ENCODE assay signal across 8 cellular contexts in genomic region chr2:26345554-26346453, GRCh38. TPM values are rescaled to one million over a fixed set of nuclear protein-coding genes. Genes with fewer than 3 reads are reported as not detected.
DNase-seq lines count a peak whose midpoint lies in the region; ATAC-seq and TF ChIP-seq lines count a peak whose summit lies in the region.

A gene with protein sequence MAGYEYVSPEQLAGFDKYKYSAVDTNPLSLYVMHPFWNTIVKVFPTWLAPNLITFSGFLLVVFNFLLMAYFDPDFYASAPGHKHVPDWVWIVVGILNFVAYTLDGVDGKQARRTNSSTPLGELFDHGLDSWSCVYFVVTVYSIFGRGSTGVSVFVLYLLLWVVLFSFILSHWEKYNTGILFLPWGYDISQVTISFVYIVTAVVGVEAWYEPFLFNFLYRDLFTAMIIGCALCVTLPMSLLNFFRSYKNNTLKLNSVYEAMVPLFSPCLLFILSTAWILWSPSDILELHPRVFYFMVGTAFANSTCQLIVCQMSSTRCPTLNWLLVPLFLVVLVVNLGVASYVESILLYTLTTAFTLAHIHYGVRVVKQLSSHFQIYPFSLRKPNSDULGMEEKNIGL (plus strand): TSS chr2:26346143. CDS start chr2:26346233, 90 bp downstream.

- peak within 1 kb of the TSS; percentile 85 for H3K27ac ChIP-seq in CD8-positive, alpha-beta memory T cell (ENCODE audit: low read depth, low read length)
- peak within 1 kb of the TSS; percentile 92 to 96 for H3K27ac ChIP-seq in lung (ENCODE audit: low read depth in 1 of 2, low read length in 1 of 2)

- H3K4me3 ChIP-seq in CD8-positive, alpha-beta memory T cell (ENCODE audit: low read length) = peak within 1 kb of the TSS; percentile 93
- peak within 1 kb of the TSS; percentile 92 for H3K4me3 ChIP-seq in lung

- WGBS in lung, 2 donors = 0% methylated on average over 53 to 80 of the region's 80 CpGs

- POLR2A ChIA-PET in CD8-positive, alpha-beta memory T cell (lab: Charles Lee) = interaction anchor here (0.6 to 1.4 kb wide), 4 partner anchors 101 to 1072 kb away, joined by 3 to 9 read pairs (median 4); partner anchors contain the start of genes HADHA and HADHB

- no peaks in the 10 kb centered on the region for H3K9me3 Mint-ChIP-seq in CD8-positive, alpha-beta memory T cell

- ATAC-seq in GM19468 (IDR thresholded peaks at IDR 0.05; ENCODE audit: extremely low read depth, unreplicated experiment) = peak; percentile 93
- ATAC-seq in lung (ENCODE audit: insufficient read depth, low FRiP score) = peak; percentile 98

- H3K36me3 Mint-ChIP-seq in CD8-positive, alpha-beta memory T cell = peaks cover 0 to 16% (median 0%) of the 10 kb centered on the region in 3 donors

- no peak for TF ChIP-seq CTCF in lung (IDR thresholded peaks at IDR 0.05; ENCODE audit: control extremely low read depth, extremely low read depth)

- peaks cover 37 to 60% (median 48%) of the 10 kb centered on the region in 3 donors for H3K4me1 Mint-ChIP-seq in CD8-positive, alpha-beta memory T cell

- H3K4me1 ChIP-seq in CD8-positive, alpha-beta memory T cell (ENCODE audit: insufficient read depth, low read length) = peaks cover 36% of the 10 kb centered on the region
- H3K4me1 ChIP-seq in lung (ENCODE audit: control insufficient read depth in 2 of 2, insufficient read depth in 2 of 2, low read length in 2 of 2) = peaks cover 1 to 13% of the 10 kb centered on the region in 2 donors

- H3K4me3 Mint-ChIP-seq in CD8-positive, alpha-beta memory T cell = peak within 1 kb of the TSS; percentile 94 to 100 (median 98)

- CTCF ChIA-PET in CD8-positive, alpha-beta memory T cell (lab: Charles Lee) = interaction anchor here (1.2 to 2.1 kb wide), 3 partner anchors 10 to 161 kb away, joined by 4 to 12 read pairs (median 4); no protein-coding TSS in a partner anchor

- H3K27me3 Mint-ChIP-seq in CD8-positive, alpha-beta memory T cell = no peaks in the 10 kb centered on the region

- DNase-seq in CD8-positive, alpha-beta memory T cell = peak; percentile 99 to 100 (median 100)
- DNase-seq in HS-5 (ENCODE audit: low read depth) = peak; percentile 99
- DNase-seq in NK-92 treated with Interleukin-12 subunit alpha and Interleukin-12 subunit beta, amount 100 ng/mL, for 24 hours (lab: John Stamatoyannopoulos, UW) = peak; percentile 96
- DNase-seq in activated CD8-positive, alpha-beta memory T cell treated with anti-CD3 and anti-CD28 coated beads for 24 hours = peak; percentile 100
- peak; percentile 99 for DNase-seq in effector CD8-positive, alpha-beta T cell (lab: John Stamatoyannopoulos, UW)
- DNase-seq in lung (ENCODE audit: low spot score) = peak; percentile 99
- DNase-seq in stimulated activated CD4-positive, alpha-beta T cell treated with anti-CD3 and anti-CD28 coated beads, TNF-alpha, amount 100 ng/mL, for 4 hours (ENCODE audit: low read depth in 3 of 3) = peak; percentile 97 to 100 (median 99)

- peak within 1 kb of the TSS; percentile 85 to 100 (median 98) for H3K27ac Mint-ChIP-seq in CD8-positive, alpha-beta memory T cell

- no peaks in the 10 kb centered on the region for H3K9me3 ChIP-seq in CD8-positive, alpha-beta memory T cell (ENCODE audit: low read length)
- H3K9me3 ChIP-seq in lung (ENCODE audit: control insufficient read depth in 2 of 2, insufficient read depth in 1 of 2, low read length in 1 of 2) = no peaks in the 10 kb centered on the region

- H3K36me3 ChIP-seq in CD8-positive, alpha-beta memory T cell (ENCODE audit: insufficient read depth, low read length) = no peaks in the 10 kb centered on the region
- peaks cover 0 to 1% of the 10 kb centered on the region in 2 donors for H3K36me3 ChIP-seq in lung (ENCODE audit: control insufficient read depth in 2 of 2, insufficient read depth in 2 of 2, low read length in 2 of 2)

- no peaks in the 10 kb centered on the region for H3K27me3 ChIP-seq in CD8-positive, alpha-beta memory T cell (ENCODE audit: insufficient read depth, low read length, poor library complexity, severe bottlenecking)
- no peaks in the 10 kb centered on the region for H3K27me3 ChIP-seq in lung (ENCODE audit: control insufficient read depth, insufficient read depth)

RNA-seq across cellular contexts. Expression of the gene that starts here (rescaled TPM):
- 10 to 100 TPM; 58.4 to 61.9 TPM for total RNA-seq in CD8-positive, alpha-beta memory T cell
- polyA plus RNA-seq in CD8-positive, alpha-beta memory T cell = 3.2 TPM
- total RNA-seq in lung = 10 to 100 TPM; 27.7 to 36.6 TPM
- 1 to 10 TPM; 3.2 to 6.3 TPM for polyA plus RNA-seq in lung

Comparison
In these comparisons a context has a peak if more than half of its experiments do, and no peak if none do; other contexts are left out.
1. Peak in every context shown above with its lines: DNase-seq, ATAC-seq, H3K4me3 ChIP-seq and H3K27ac ChIP-seq.